Comparison of ENCODE assay signal across 32 cellular contexts in genomic region chr4:60088803-60089202, GRCh38.
"Had no signal": no experiment of that assay in that cellular context is flagged by ENCODE, and none has a peak within 500 bp of the region (broad histone marks: within the 10 kb centered on the region; RNA-seq: fewer than 3 reads in every experiment).

No MANE protein-coding gene starts in this region.

- H3K36me3 Mint-ChIP-seq: activated naive CD4-positive, alpha-beta T cell treated with anti-CD3 and anti-CD28 coated beads, Interleukin-2, amount 50 U/mL, for 24 hours; activated naive CD8-positive, alpha-beta T cell treated with anti-CD3 and anti-CD28 coated beads for 36 hours had no signal

- DNase-seq: activated CD4-positive, alpha-beta T cell treated with anti-CD3 and anti-CD28 coated beads for 48 hours; activated CD4-positive, alpha-beta T cell treated with anti-CD3 and anti-CD28 coated beads, Interleukin-2, amount 50 U/mL, for 1 hour; activated CD4-positive, alpha-beta T cell treated with anti-CD3 and anti-CD28 coated beads, Interleukin-2, amount 50 U/mL, for 48 hours; activated CD8-positive, alpha-beta memory T cell treated with anti-CD3 and anti-CD28 coated beads for 24 hours; activated CD8-positive, alpha-beta T cell treated with anti-CD3 and anti-CD28 coated beads for 36 hours; activated effector memory CD4-positive, alpha-beta T cell treated with anti-CD3 and anti-CD28 coated beads, Interleukin-2, amount 50 U/mL, for 16 hours; activated naive CD4-positive, alpha-beta T cell treated with anti-CD3 and anti-CD28 coated beads for 36 hours; activated naive CD8-positive, alpha-beta T cell treated with anti-CD3 and anti-CD28 coated beads for 36 hours; activated naive CD8-positive, alpha-beta T cell treated with anti-CD3 and anti-CD28 coated beads, Interleukin-2, amount 50 U/mL, for 24 hours; activated T-cell treated with anti-CD3 and anti-CD28 coated beads, Interleukin-2, amount 50 U/mL, for 1 hour; activated T-cell treated with anti-CD3 and anti-CD28 coated beads, Interleukin-2, amount 50 U/mL, for 48 hours; adrenal gland; amygdala; aorta; body of pancreas; caudate nucleus; cerebellar nuclear complex; colonic mucosa; effector CD8-positive, alpha-beta T cell; esophagus squamous epithelium; heart right ventricle; T-helper 1 cell; T-helper 17 cell; T1000 had no signal

- H3K4me3 Mint-ChIP-seq: activated CD8-positive, alpha-beta T cell treated with anti-CD3 and anti-CD28 coated beads for 36 hours; activated naive CD4-positive, alpha-beta T cell treated with anti-CD3 and anti-CD28 coated beads for 36 hours; activated naive CD4-positive, alpha-beta T cell treated with anti-CD3 and anti-CD28 coated beads, Interleukin-2, amount 50 U/mL, for 24 hours; activated naive CD8-positive, alpha-beta T cell treated with anti-CD3 and anti-CD28 coated beads for 36 hours; activated naive CD8-positive, alpha-beta T cell treated with anti-CD3 and anti-CD28 coated beads, Interleukin-2, amount 50 U/mL, for 24 hours; activated T-helper 1 cell treated with anti-CD3 and anti-CD28 coated beads, Interleukin-12 subunit alpha, Interleukin-12 subunit beta, Interleukin-2, Interleukin-4 antibody, amounts not matched to agents 30 ng/mL and 10 ng/mL and 1 ng/mL, durations not matched to agents 14 hours and 24 hours and 36 hours; T-helper 17 cell; T-helper 2 cell treated with Interferon-gamma antibody and Interleukin-4, amounts not matched to agents 5 μg/mL and 100 μg/mL, for 36 hours had no signal

- ATAC-seq: activated CD4-positive, CD25-positive, alpha-beta regulatory T cell treated with anti-CD3 and anti-CD28 coated beads, Interleukin-2, amount 50 U/mL, for 24 hours; activated CD8-positive, alpha-beta T cell treated with anti-CD3 and anti-CD28 coated beads for 36 hours; activated naive CD8-positive, alpha-beta T cell treated with anti-CD3 and anti-CD28 coated beads, Interleukin-2, amount 50 U/mL, for 24 hours; body of pancreas; gastroesophageal sphincter; heart right ventricle; T-helper 17 cell had no signal

- FAIRE-seq: endothelial cell of umbilical vein had no signal

- H3K9me3 Mint-ChIP-seq: activated naive CD8-positive, alpha-beta T cell treated with anti-CD3 and anti-CD28 coated beads, Interleukin-2, amount 50 U/mL, for 24 hours had no signal

- H3K36me3 ChIP-seq: adrenal gland, colonic mucosa, esophagus squamous epithelium, gastroesophageal sphincter, heart right ventricle had no signal

- H3K4me3 ChIP-seq: adrenal gland, body of pancreas, colonic mucosa, esophagus squamous epithelium, gastroesophageal sphincter, heart right ventricle had no signal

- H3K4me1 Mint-ChIP-seq: activated naive CD4-positive, alpha-beta T cell treated with anti-CD3 and anti-CD28 coated beads, Interleukin-2, amount 50 U/mL, for 24 hours; activated naive CD8-positive, alpha-beta T cell treated with anti-CD3 and anti-CD28 coated beads for 36 hours; activated naive CD8-positive, alpha-beta T cell treated with anti-CD3 and anti-CD28 coated beads, Interleukin-2, amount 50 U/mL, for 24 hours; T-helper 17 cell had no signal

- H3K27me3 ChIP-seq: adrenal gland, body of pancreas, colonic mucosa, esophagus squamous epithelium, gastroesophageal sphincter, heart right ventricle had no signal

- H3K4me1 ChIP-seq: adrenal gland, body of pancreas, colonic mucosa, esophagus squamous epithelium, gastroesophageal sphincter, heart right ventricle had no signal

- H3K27me3 Mint-ChIP-seq: activated CD8-positive, alpha-beta T cell treated with anti-CD3 and anti-CD28 coated beads for 36 hours; activated naive CD4-positive, alpha-beta T cell treated with anti-CD3 and anti-CD28 coated beads, Interleukin-2, amount 50 U/mL, for 24 hours; activated naive CD8-positive, alpha-beta T cell treated with anti-CD3 and anti-CD28 coated beads for 36 hours; activated naive CD8-positive, alpha-beta T cell treated with anti-CD3 and anti-CD28 coated beads, Interleukin-2, amount 50 U/mL, for 24 hours; T-helper 17 cell had no signal

- H3K9me3 ChIP-seq: adrenal gland, body of pancreas, colonic mucosa, esophagus squamous epithelium, gastroesophageal sphincter had no signal

- H3K27ac ChIP-seq: adrenal gland, body of pancreas, colonic mucosa, epithelial cell of prostate, esophagus squamous epithelium, gastroesophageal sphincter, heart right ventricle had no signal

- H3K27ac Mint-ChIP-seq: activated CD8-positive, alpha-beta T cell treated with anti-CD3 and anti-CD28 coated beads for 36 hours; activated naive CD4-positive, alpha-beta T cell treated with anti-CD3 and anti-CD28 coated beads for 36 hours; activated naive CD4-positive, alpha-beta T cell treated with anti-CD3 and anti-CD28 coated beads, Interleukin-2, amount 50 U/mL, for 24 hours; activated naive CD8-positive, alpha-beta T cell treated with anti-CD3 and anti-CD28 coated beads for 36 hours; activated naive CD8-positive, alpha-beta T cell treated with anti-CD3 and anti-CD28 coated beads, Interleukin-2, amount 50 U/mL, for 24 hours; activated T-helper 1 cell treated with anti-CD3 and anti-CD28 coated beads, Interleukin-12 subunit alpha, Interleukin-12 subunit beta, Interleukin-2, Interleukin-4 antibody, amounts not matched to agents 30 ng/mL and 10 ng/mL and 1 ng/mL, durations not matched to agents 14 hours and 24 hours and 36 hours; activated T-helper 2 cell treated with anti-CD3 and anti-CD28 coated beads, Interferon-gamma antibody, Interleukin-2, Interleukin-4, amounts not matched to agents 10 μg/mL and 5 μg/mL and 100 μg/mL, durations not matched to agents 14 hours and 24 hours and 36 hours; T-helper 17 cell; T-helper 2 cell treated with Interferon-gamma antibody and Interleukin-4, amounts not matched to agents 5 μg/mL and 100 μg/mL, for 36 hours had no signal
